In the genomic region with DNA sequence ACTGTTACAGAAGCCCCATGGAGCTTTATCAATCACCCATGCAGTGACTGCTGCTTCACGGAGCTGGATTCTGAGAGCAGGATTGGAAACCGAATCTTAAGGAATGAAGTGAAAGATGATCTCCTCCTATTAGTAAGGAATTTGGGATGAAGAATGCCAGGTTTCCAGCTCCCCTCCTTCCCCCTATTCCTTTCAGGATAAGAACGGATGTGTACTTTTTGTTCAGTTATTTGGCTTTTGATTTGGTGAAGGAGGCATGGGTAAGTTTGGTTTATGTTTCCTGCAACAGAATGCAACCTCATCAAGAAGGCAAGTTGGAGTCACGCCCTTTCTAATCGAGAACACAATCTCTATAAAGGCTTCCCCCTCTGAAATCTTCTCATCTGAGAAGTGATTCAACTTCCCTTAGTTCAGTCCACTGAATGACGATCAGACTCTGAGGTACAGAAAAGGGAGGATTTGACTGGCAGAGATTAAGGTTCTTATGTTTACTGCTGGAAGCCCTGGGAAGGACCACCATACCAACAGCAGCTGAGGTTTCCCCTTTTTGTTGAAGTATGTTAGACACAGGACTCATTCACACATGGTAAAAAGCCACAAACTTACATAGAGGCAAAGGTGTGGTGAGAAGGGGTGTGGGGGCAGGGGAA, we compare ENCODE assay signal across 2 cellular contexts.
TF ChIP-seq lines count a peak whose summit lies in the region.

No MANE protein-coding gene starts in this region.

TF ChIP-seq in GM23338, 12 proteins besides CTCF, POLR2A, EP300 and RAD21:
- TF ChIP-seq ZNF114 (CRISPR knock-in tag; IDR thresholded peaks at IDR 0.05): no peak
- no peak for TF ChIP-seq EZH2 (IDR thresholded peaks at IDR 0.05; ENCODE audit: low read depth, unreplicated experiment)

TF ChIP-seq in H1, 55 proteins besides CTCF, POLR2A, EP300 and RAD21:
- peak; percentile 91 for TF ChIP-seq SP1 (IDR thresholded peaks at IDR 0.05; ENCODE audit: low read depth, low read length)
- TF ChIP-seq KDM5A (IDR thresholded peaks at IDR 0.05; ENCODE audit: low read length): no peak
